ENCODE assay signal across 18 cellular contexts in the genomic region with DNA sequence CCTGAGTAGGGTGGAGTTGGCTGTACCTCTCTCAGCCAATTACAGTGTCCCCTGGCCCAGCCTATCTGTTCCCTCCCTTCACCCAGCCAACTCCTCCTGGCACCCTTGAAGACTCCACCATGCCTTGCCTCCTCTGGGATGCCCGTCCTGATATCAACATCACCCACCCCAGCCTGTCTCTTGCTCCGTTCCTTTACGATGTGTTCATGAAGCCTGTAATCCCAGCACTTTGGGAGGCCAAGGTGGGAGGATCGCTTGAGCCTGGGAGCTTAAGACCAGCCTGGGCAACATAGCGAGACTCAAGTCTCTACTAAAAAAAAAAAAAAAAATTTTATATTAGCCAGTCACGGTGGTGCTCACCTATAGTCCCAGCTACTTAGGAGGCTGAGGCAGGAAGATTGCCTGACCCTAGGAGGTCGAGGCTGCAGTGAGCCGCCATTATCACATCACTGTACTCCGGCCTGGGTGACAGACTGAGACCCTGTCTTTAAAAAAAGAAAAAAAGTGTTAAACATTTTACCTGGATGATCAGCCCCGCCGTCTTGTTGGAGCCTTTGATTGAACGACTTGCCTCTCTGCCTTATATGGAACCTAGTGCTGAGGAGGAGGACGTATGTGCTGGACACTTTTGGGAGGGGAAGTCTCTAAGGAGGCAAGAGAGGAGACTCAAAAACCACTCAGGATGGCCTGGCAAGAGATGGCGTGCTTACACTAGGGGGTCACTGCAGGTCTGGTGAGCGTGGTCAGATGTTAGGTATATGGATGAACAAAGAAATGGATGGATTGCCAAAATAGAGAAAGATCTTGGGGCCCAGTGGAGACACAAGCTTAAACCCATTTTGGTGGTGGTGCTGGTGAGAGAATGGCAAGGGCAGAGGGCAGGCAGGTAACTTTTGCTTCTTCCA.
"Had no signal": no experiment of that assay in that cellular context is flagged by ENCODE, and none has a peak within 500 bp of the region (broad histone marks: within the 10 kb centered on the region; RNA-seq: fewer than 3 reads in every experiment).

No MANE protein-coding gene starts in this region.

- H3K4me1 ChIP-seq: colonic mucosa, gastroesophageal sphincter, lower lobe of right lung, pancreas had no signal

- H3K9me3 Mint-ChIP-seq: activated naive CD4-positive, alpha-beta T cell treated with anti-CD3 and anti-CD28 coated beads, Interleukin-2, amount 50 U/mL, for 72 hours; activated T-helper 17 cell treated with anti-CD3 and anti-CD28 coated beads, Interleukin-2, amount 50 U/mL, for 72 hours; effector memory CD8-positive, alpha-beta T cell; nephron had no signal

- H3K9me3 ChIP-seq: colonic mucosa, gastroesophageal sphincter, lower lobe of right lung, pancreas, thoracic aorta had no signal

- H3K27me3 ChIP-seq: colonic mucosa, hepatocyte, pancreas had no signal

- H3K36me3 Mint-ChIP-seq: activated naive CD4-positive, alpha-beta T cell treated with anti-CD3 and anti-CD28 coated beads, Interleukin-2, amount 50 U/mL, for 72 hours had no signal

- H3K27ac ChIP-seq: colonic mucosa, gastroesophageal sphincter, hepatocyte, lower lobe of right lung, pancreas, thoracic aorta had no signal

- H3K4me1 Mint-ChIP-seq: activated T-helper 17 cell treated with anti-CD3 and anti-CD28 coated beads, Interleukin-2, amount 50 U/mL, for 72 hours had no signal

- H3K4me3 ChIP-seq: colonic mucosa, gastroesophageal sphincter, hepatocyte, lower lobe of right lung, pancreas, thoracic aorta had no signal

- H3K4me3 Mint-ChIP-seq: activated T-helper 17 cell treated with anti-CD3 and anti-CD28 coated beads, Interleukin-2, amount 50 U/mL, for 72 hours; effector memory CD8-positive, alpha-beta T cell; nephron had no signal

- DNase-seq: activated CD4-positive, alpha-beta T cell treated with anti-CD3 and anti-CD28 coated beads for 4 hours; activated CD4-positive, alpha-beta T cell treated with anti-CD3 and anti-CD28 coated beads, Interleukin-2, amount 50 U/mL, for 4 hours; activated CD8-positive, alpha-beta memory T cell treated with anti-CD3 and anti-CD28 coated beads for 24 hours; activated naive CD4-positive, alpha-beta T cell; colonic mucosa; effector memory CD8-positive, alpha-beta T cell; lower lobe of right lung; mesenchymal stem cell; stimulated activated CD4-positive, alpha-beta T cell treated with anti-CD3 and anti-CD28 coated beads, Interleukin-2, amount 100 ng/mL, for 48 hours; stimulated activated naive CD4-positive, alpha-beta T cell treated with Interleukin-2 at 50 U/mL for 16 hours; trophoblast cell had no signal

- H3K27ac Mint-ChIP-seq: activated naive CD4-positive, alpha-beta T cell treated with anti-CD3 and anti-CD28 coated beads, Interleukin-2, amount 50 U/mL, for 72 hours; activated T-helper 17 cell treated with anti-CD3 and anti-CD28 coated beads, Interleukin-2, amount 50 U/mL, for 72 hours; effector memory CD8-positive, alpha-beta T cell had no signal

- ATAC-seq: activated naive CD4-positive, alpha-beta T cell treated with anti-CD3 and anti-CD28 coated beads, Interleukin-2, amount 50 U/mL, for 72 hours; activated T-helper 17 cell treated with anti-CD3 and anti-CD28 coated beads, Interleukin-2, amount 50 U/mL, for 72 hours; effector memory CD8-positive, alpha-beta T cell; gastroesophageal sphincter; lower lobe of right lung had no signal

- H3K36me3 ChIP-seq: colonic mucosa, gastroesophageal sphincter, lower lobe of right lung, pancreas, thoracic aorta had no signal
